1 cellular context compared by ENCODE assay signal in genomic region chr3:144444546-144444945, GRCh38.
TF ChIP-seq lines count a peak whose summit lies in the region.

No MANE protein-coding gene starts in this region.

TF ChIP-seq in GM23338, 12 proteins besides CTCF, POLR2A, EP300 and RAD21 (continued from another document):
- TF ChIP-seq ZNF462 (CRISPR knock-in tag; IDR thresholded peaks at IDR 0.05), result no peak
- no peak for TF ChIP-seq ETS1 (IDR thresholded peaks at IDR 0.05)
- no peak for TF ChIP-seq ZNF331 (CRISPR knock-in tag; IDR thresholded peaks at IDR 0.05; ENCODE audit: low read depth)
- no peak for TF ChIP-seq ZNF114 (CRISPR knock-in tag; IDR thresholded peaks at IDR 0.05)
- no peak for TF ChIP-seq CREB1 (CRISPR knock-in tag; IDR thresholded peaks at IDR 0.05; ENCODE audit: low read depth)
- TF ChIP-seq STAT1 (IDR thresholded peaks at IDR 0.05; ENCODE audit: unreplicated experiment), result no peak
- no peak for TF ChIP-seq NANOG (IDR thresholded peaks at IDR 0.05; ENCODE audit: borderline replicate concordance)
- TF ChIP-seq JUNB (IDR thresholded peaks at IDR 0.05; ENCODE audit: unreplicated experiment), result no peak
- TF ChIP-seq EZH2phosphoT487 (IDR thresholded peaks at IDR 0.05; ENCODE audit: unreplicated experiment), result no peak
